Comparison of ENCODE assay signal across 24 cellular contexts in the genomic region with DNA sequence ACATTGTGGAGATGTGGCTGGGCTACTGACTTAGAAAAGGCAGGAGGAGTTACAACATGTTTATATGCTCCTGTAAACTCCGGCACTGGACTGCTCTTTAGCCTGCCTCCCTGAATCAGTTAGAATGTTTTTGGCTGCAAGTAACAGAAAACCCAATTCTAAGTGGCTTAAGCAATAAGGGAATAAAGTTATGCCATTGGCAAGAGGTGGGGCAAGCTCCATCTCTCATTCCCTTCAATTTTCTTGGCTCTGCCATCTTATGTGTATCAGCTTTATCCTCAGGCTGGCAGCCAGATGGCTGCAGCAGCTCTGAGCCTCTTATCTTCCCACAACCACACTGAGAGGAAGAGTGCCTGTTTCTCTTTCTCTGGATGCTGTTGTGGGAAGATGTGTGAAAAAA. TPM values are rescaled to one million over a fixed set of nuclear protein-coding genes. Genes with fewer than 3 reads are reported as not detected.
DNase-seq lines count a peak whose midpoint lies in the region; ATAC-seq and TF ChIP-seq lines count a peak whose summit lies in the region.
"Had no signal": no experiment of that assay in that cellular context is flagged by ENCODE, and none has a peak within 500 bp of the region (broad histone marks: within the 10 kb centered on the region; RNA-seq: fewer than 3 reads in every experiment).

No MANE protein-coding gene starts in this region.

- no peak overlapping the region for H3K23ac ChIP-seq in mesendoderm (ENCODE audit: low read length)

- ATAC-seq in WTC11 = peak; percentile 26; the same call in 1 of the 2 replicates
- no peak for ATAC-seq in activated naive CD8-positive, alpha-beta T cell treated with anti-CD3 and anti-CD28 coated beads, Interleukin-2, amount 50 U/mL, for 24 hours
- ATAC-seq: HCT116, right lobe of liver had no signal

- TF ChIP-seq CTCF in HEK293 (tag by site-specific recombination; IDR thresholded peaks at IDR 0.05) = no peak
- TF ChIP-seq CTCF in WTC11 (IDR thresholded peaks at IDR 0.05) = no peak

- H2AFZ ChIP-seq in ACC112 (ENCODE audit: low read length, unreplicated experiment) = peak overlapping the region; percentile 2
- H2AFZ ChIP-seq: PC-9 had no signal

- H2BK5ac ChIP-seq in mesendoderm (ENCODE audit: low read length) = peak overlapping the region; percentile 11

- H3K9ac ChIP-seq in mesendoderm (ENCODE audit: low read length) = no peak overlapping the region

- H3K4me1 ChIP-seq in ACC112 (ENCODE audit: control insufficient read depth, insufficient read depth, low read length, unreplicated experiment) = no peaks in the 10 kb centered on the region
- peaks cover 2% of the 10 kb centered on the region; the same call in 1 of the 2 replicates for H3K4me1 ChIP-seq in HEK293 (ENCODE audit: control insufficient read depth, insufficient read depth, low read length)
- peaks cover 2% of the 10 kb centered on the region for H3K4me1 ChIP-seq in mesendoderm (ENCODE audit: control insufficient read depth, low read depth, low read length)
- H3K4me1 ChIP-seq: right lobe of liver had no signal

- no peak overlapping the region for H3K18ac ChIP-seq in mesendoderm (ENCODE audit: low read length)

- H3K56ac ChIP-seq in mesendoderm (ENCODE audit: low read length) = no peak overlapping the region

- H3K36me3 Mint-ChIP-seq in WTC11 = no peaks in the 10 kb centered on the region
- H3K36me3 Mint-ChIP-seq in activated naive CD8-positive, alpha-beta T cell treated with anti-CD3 and anti-CD28 coated beads, Interleukin-2, amount 50 U/mL, for 24 hours (ENCODE audit: low read depth) = no peaks in the 10 kb centered on the region
- H3K36me3 Mint-ChIP-seq: activated naive CD4-positive, alpha-beta T cell treated with anti-CD3 and anti-CD28 coated beads, Interleukin-2, amount 50 U/mL, for 24 hours; IgD-negative memory B cell; naive B cell had no signal

- H3K9me3 Mint-ChIP-seq in WTC11 = no peaks in the 10 kb centered on the region; the same call in 1 of the 2 replicates
- H3K9me3 Mint-ChIP-seq in activated naive CD8-positive, alpha-beta T cell treated with anti-CD3 and anti-CD28 coated beads, Interleukin-2, amount 50 U/mL, for 24 hours = no peaks in the 10 kb centered on the region
- H3K9me3 Mint-ChIP-seq: activated naive CD4-positive, alpha-beta T cell treated with anti-CD3 and anti-CD28 coated beads, Interleukin-2, amount 50 U/mL, for 24 hours; IgD-negative memory B cell; naive B cell had no signal

- no peak overlapping the region for H3K27ac ChIP-seq in ACC112 (ENCODE audit: low read depth, low read length)
- no peak overlapping the region for H3K27ac ChIP-seq in HEK293 (ENCODE audit: extremely low read depth, low read depth, low read length)
- no peak overlapping the region for H3K27ac ChIP-seq in mesendoderm (ENCODE audit: low read depth, low read length)
- H3K27ac ChIP-seq: ovary, PC-9, right lobe of liver had no signal

- no peak for DNase-seq in WTC11 (ENCODE audit: low spot score)
- DNase-seq in mesendoderm = peak; percentile 67
- no peak for DNase-seq in NCI-H345 treated with DMSO at 0.1 percent for 48 hours (lab: John Stamatoyannopoulos, UW; ENCODE audit: unreplicated experiment)
- no peak for DNase-seq in A172 (ENCODE audit: low spot score)
- no peak for DNase-seq in activated naive CD8-positive, alpha-beta T cell treated with anti-CD3 and anti-CD28 coated beads, Interleukin-2, amount 50 U/mL, for 24 hours
- no peak for DNase-seq in AG20443 (ENCODE audit: low spot score)
- DNase-seq: DMS53; effector CD4-positive, alpha-beta T cell; kidney; mammary epithelial cell; naive B cell; NCI-H1417; NCI-H774; ovary; PC-9; right lobe of liver; stimulated activated CD8-positive, alpha-beta memory T cell treated with anti-CD3 and anti-CD28 coated beads, Interleukin-4, amount 100 ng/mL, for 48 hours; T-helper 2 cell; trophoblast cell had no signal

- no peaks in the 10 kb centered on the region for H3K9me3 ChIP-seq in HEK293 (ENCODE audit: control insufficient read depth, insufficient read depth, low read depth, low read length)
- H3K9me3 ChIP-seq: ovary, right lobe of liver had no signal

- H2BK120ac ChIP-seq in mesendoderm (ENCODE audit: low read depth, low read length) = no peak overlapping the region

- no peak overlapping the region for H2BK15ac ChIP-seq in mesendoderm (replicated peaks; ENCODE audit: low read depth)

- no peak overlapping the region for H4K5ac ChIP-seq in mesendoderm (ENCODE audit: low read length)

- no peaks in the 10 kb centered on the region for H3K79me2 ChIP-seq in ACC112 (ENCODE audit: control insufficient read depth, insufficient read depth, low read length, unreplicated experiment)
- no peaks in the 10 kb centered on the region for H3K79me2 ChIP-seq in mesendoderm (ENCODE audit: control insufficient read depth, insufficient read depth, low read length)

- no peak overlapping the region for H4K8ac ChIP-seq in mesendoderm (ENCODE audit: low read depth, low read length)

- H3K4me3 ChIP-seq in ACC112 (ENCODE audit: low read depth, low read length) = no peak overlapping the region
- H3K4me3 ChIP-seq in HEK293 (ENCODE audit: low read depth, low read length) = no peak overlapping the region
- no peak overlapping the region for H3K4me3 ChIP-seq in mesendoderm (ENCODE audit: low read length)
- H3K4me3 ChIP-seq: ovary, PC-9, right lobe of liver had no signal

- no peak overlapping the region for H3K27ac Mint-ChIP-seq in WTC11
- no peak overlapping the region for H3K27ac Mint-ChIP-seq in activated naive CD8-positive, alpha-beta T cell treated with anti-CD3 and anti-CD28 coated beads, Interleukin-2, amount 50 U/mL, for 24 hours
- H3K27ac Mint-ChIP-seq: activated naive CD4-positive, alpha-beta T cell treated with anti-CD3 and anti-CD28 coated beads, Interleukin-2, amount 50 U/mL, for 24 hours; IgD-negative memory B cell; naive B cell had no signal

- no peak overlapping the region for H3K4me2 ChIP-seq in mesendoderm (ENCODE audit: low read length)
- H3K4me2 ChIP-seq: PC-9 had no signal

- no peak overlapping the region for H3K4me3 Mint-ChIP-seq in WTC11
- no peak overlapping the region for H3K4me3 Mint-ChIP-seq in activated naive CD8-positive, alpha-beta T cell treated with anti-CD3 and anti-CD28 coated beads, Interleukin-2, amount 50 U/mL, for 24 hours
- H3K4me3 Mint-ChIP-seq: activated naive CD4-positive, alpha-beta T cell treated with anti-CD3 and anti-CD28 coated beads, Interleukin-2, amount 50 U/mL, for 24 hours; IgD-negative memory B cell; naive B cell had no signal

- H3K79me1 ChIP-seq in mesendoderm (ENCODE audit: low read length) = no peaks in the 10 kb centered on the region

- H2AK5ac ChIP-seq in mesendoderm (ENCODE audit: low read length) = no peak overlapping the region

- no peaks in the 10 kb centered on the region for H3K36me3 ChIP-seq in ACC112 (ENCODE audit: insufficient read depth, low read length)
- H3K36me3 ChIP-seq in HEK293 (ENCODE audit: control insufficient read depth in 2 of 2, insufficient read depth in 1 of 2, low read length in 2 of 2) = no peaks in the 10 kb centered on the region
- no peaks in the 10 kb centered on the region for H3K36me3 ChIP-seq in mesendoderm (ENCODE audit: control insufficient read depth, insufficient read depth, low read length)
- H3K36me3 ChIP-seq: ovary, right lobe of liver had no signal

- CTCF ChIA-PET in HEK293 (lab: Yijun Ruan, JAX) (interaction anchor here (0.9 to 1.0 kb wide), 2 partner anchors 12 to 239 kb away, joined by 3 to 4 read pairs; no protein-coding TSS in a partner anchor), WTC11 (lab: Charles Lee) (no interaction called here)

- POLR2A ChIA-PET in HEK293 (lab: Yijun Ruan, JAX) = no interaction called here
- POLR2A ChIA-PET in WTC11 (lab: Charles Lee) = no interaction called here

- H3K4me1 Mint-ChIP-seq in WTC11 = peaks cover 28% of the 10 kb centered on the region
- no peaks in the 10 kb centered on the region for H3K4me1 Mint-ChIP-seq in activated naive CD8-positive, alpha-beta T cell treated with anti-CD3 and anti-CD28 coated beads, Interleukin-2, amount 50 U/mL, for 24 hours
- H3K4me1 Mint-ChIP-seq: activated naive CD4-positive, alpha-beta T cell treated with anti-CD3 and anti-CD28 coated beads, Interleukin-2, amount 50 U/mL, for 24 hours; IgD-negative memory B cell; naive B cell had no signal

- no CpG with 5 or more reads among the region's 1 CpG for WGBS in mesendoderm (ENCODE audit: extremely low coverage, insufficient coverage, low lambda C conversion rate)

- H3K27me3 ChIP-seq in ACC112 (ENCODE audit: insufficient read depth, low read length) (no peaks in the 10 kb centered on the region), mesendoderm (ENCODE audit: insufficient read depth, low read length, poor library complexity) (no peaks in the 10 kb centered on the region)
- H3K27me3 ChIP-seq: ovary, right lobe of liver had no signal

- H3K27me3 Mint-ChIP-seq in WTC11 (ENCODE audit: low read depth) = no peaks in the 10 kb centered on the region
- peaks cover 5% of the 10 kb centered on the region for H3K27me3 Mint-ChIP-seq in activated naive CD8-positive, alpha-beta T cell treated with anti-CD3 and anti-CD28 coated beads, Interleukin-2, amount 50 U/mL, for 24 hours
- H3K27me3 Mint-ChIP-seq: IgD-negative memory B cell had no signal

- no peak overlapping the region for H3K4ac ChIP-seq in mesendoderm (ENCODE audit: low read depth, low read length)

TF ChIP-seq in HEK293, 187 proteins besides CTCF, POLR2A, EP300 and RAD21:
- TF ChIP-seq KLF1 (tag by site-specific recombination; IDR thresholded peaks at IDR 0.05) = no peak
- TF ChIP-seq FEZF1 (tag by site-specific recombination; IDR thresholded peaks at IDR 0.05) = peak; percentile 76

TF ChIP-seq in WTC11, 78 proteins besides CTCF, POLR2A, EP300 and RAD21:
- TF ChIP-seq ATF1 (CRISPR knock-in tag; IDR thresholded peaks at IDR 0.05) (no peak), ZNF232 (CRISPR knock-in tag; IDR thresholded peaks at IDR 0.05) (no peak)
- TF ChIP-seq, protein P1, sequence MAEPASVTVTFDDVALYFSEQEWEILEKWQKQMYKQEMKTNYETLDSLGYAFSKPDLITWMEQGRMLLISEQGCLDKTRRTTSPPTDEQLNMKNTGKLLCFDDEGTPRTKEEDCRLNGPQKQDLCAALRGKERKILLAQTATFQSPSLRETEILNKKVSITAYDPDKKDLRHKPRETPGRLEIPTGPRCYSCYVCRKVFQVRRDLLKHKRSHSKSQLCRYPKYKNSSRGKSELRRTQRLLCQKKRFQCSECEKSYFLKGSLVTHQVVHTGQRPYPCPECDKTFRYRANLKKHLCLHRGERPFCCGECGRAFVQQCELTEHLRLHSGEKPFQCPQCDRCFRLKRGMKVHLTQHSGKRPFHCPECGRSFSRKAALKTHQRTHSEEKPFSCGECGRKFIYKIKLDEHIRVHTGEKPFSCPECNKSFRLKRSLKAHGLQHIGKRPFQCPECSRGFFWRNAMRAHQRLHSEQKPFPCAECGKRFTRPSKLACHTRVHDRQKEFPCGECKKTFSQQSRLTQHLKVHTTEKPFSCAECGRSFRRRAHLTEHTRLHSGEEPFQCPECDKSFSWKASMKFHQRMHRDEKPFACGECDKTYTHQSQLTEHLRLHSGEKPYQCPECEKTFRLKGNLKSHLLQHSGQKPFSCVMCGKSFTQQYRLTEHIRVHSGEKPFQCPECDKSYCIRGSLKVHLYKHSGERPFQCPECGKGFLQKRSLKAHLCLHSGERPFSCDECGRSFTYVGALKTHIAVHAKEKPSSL (CRISPR knock-in tag; conservative IDR thresholded peaks at IDR 0.05) = no peak

RNA-seq across cellular contexts. Expression of a gene that starts 22.4 kb away (rescaled TPM):
- 0.30 to 1.2 TPM (median 0.57 TPM) in 3 replicates for total RNA-seq in WTC11 (2021)
- 0.14 TPM for polyA plus RNA-seq in mesendoderm (2013, experiment 1 of 2)
- 0.20 TPM for polyA plus RNA-seq in mesendoderm (2013, experiment 2 of 2)
- total RNA-seq in A172 (2014; rRNA removed; shearing (Covaris generic)) = 98.3 and 106 TPM in 2 replicates
- polyA plus RNA-seq: IgD-negative memory B cell had no signal

Comparison
In these comparisons a context has a peak if more than half of its experiments do, and no peak if none do; other contexts are left out.
1. RNA of a gene that starts 22.4 kb away (total RNA-seq): 98.3 to 106 TPM in A172; 0.30 to 1.2 TPM in WTC11; every median in the first group is over 10 times any median in the second.